ENCODE assay signal across 13 cellular contexts in genomic region chr3:71121429-71122167, GRCh38.
DNase-seq lines count a peak whose midpoint lies in the region; ATAC-seq and TF ChIP-seq lines count a peak whose summit lies in the region.
"Had no signal": no experiment of that assay in that cellular context is flagged by ENCODE, and none has a peak within 500 bp of the region (broad histone marks: within the 10 kb centered on the region; RNA-seq: fewer than 3 reads in every experiment).

No MANE protein-coding gene starts in this region.

- peaks cover 0 to 54% of the 10 kb centered on the region in 2 donors for H3K4me1 ChIP-seq in right atrium auricular region
- H3K4me1 ChIP-seq in aorta (ENCODE audit: control insufficient read depth in 1 of 2, insufficient read depth in 2 of 2, low read length in 2 of 2), result peaks cover 14 to 17% of the 10 kb centered on the region in 2 donors

- no peaks in the 10 kb centered on the region for H3K9me3 Mint-ChIP-seq in activated T-helper 17 cell treated with anti-CD3 and anti-CD28 coated beads, Interleukin-2, amount 50 U/mL, for 72 hours
- no peaks in the 10 kb centered on the region for H3K9me3 Mint-ChIP-seq in progenitor cell of endocrine pancreas (ENCODE audit: low read depth)

- WGBS in aorta, 2 donors, result 4 to 6% methylated on average over 3 of the region's 3 CpGs

- H3K36me3 Mint-ChIP-seq in activated T-helper 17 cell treated with anti-CD3 and anti-CD28 coated beads, Interleukin-2, amount 50 U/mL, for 72 hours (ENCODE audit: low read depth), result peaks cover 88% of the 10 kb centered on the region
- peaks cover 7% of the 10 kb centered on the region for H3K36me3 Mint-ChIP-seq in progenitor cell of endocrine pancreas (ENCODE audit: insufficient read depth)

- H3K9me3 ChIP-seq in right atrium auricular region, result no peaks in the 10 kb centered on the region
- H3K9me3 ChIP-seq in aorta (ENCODE audit: control insufficient read depth, low read length), result no peaks in the 10 kb centered on the region
- H3K9me3 ChIP-seq: body of pancreas, neutrophil had no signal

- H3K27ac ChIP-seq in right atrium auricular region (no peak overlapping the region), aorta (ENCODE audit: low read depth in 1 of 2, low read length in 2 of 2) (peak overlapping the region in 1 of 2 donors; percentile 63)
- H3K27ac ChIP-seq: neutrophil had no signal

- in situ Hi-C loops in GM13976 (cut with MboI; ENCODE audit: low sequenced_read_pairs, unreplicated experiment), result no loop called here

- ATAC-seq in left ventricle myocardium superior (peak; percentile 72), aorta (ENCODE audit: low FRiP score) (peak; percentile 34)
- ATAC-seq in activated T-helper 17 cell treated with anti-CD3 and anti-CD28 coated beads, Interleukin-2, amount 50 U/mL, for 72 hours (replicated peaks), result peak; percentile 42
- ATAC-seq: body of pancreas had no signal

- intact Hi-C loops in left ventricle myocardium superior (cut with micrococcal nuclease), result loop anchor here (10.0 kb wide), 1 partner anchor 463 kb away; the partner anchor contains the start of gene FOXP1
- intact Hi-C loops in aorta (cut with DNase I), result loop anchor here in 1 of 2 donors (5.0 to 10.0 kb wide), 2 partner anchors 54 to 383 kb away; no protein-coding TSS in a partner anchor

- peak; percentile 31 for DNase-seq in left ventricle myocardium superior
- no peak for DNase-seq in right atrium auricular region (ENCODE audit: low spot score)
- peak; percentile 28 for DNase-seq in kidney glomerular epithelial cell (lab: John Stamatoyannopoulos, UW)
- no peak for DNase-seq in aorta
- DNase-seq in NCI-H82 (lab: John Stamatoyannopoulos, UW), result no peak
- DNase-seq in GM13976 (ENCODE audit: low spot score), result no peak
- no peak for DNase-seq in progenitor cell of endocrine pancreas (ENCODE audit: low spot score, unreplicated experiment)
- DNase-seq: mesenchymal stem cell, NCI-H1436 treated with DMSO at 0.1 percent for 48 hours, OCI-M1 had no signal

- H3K36me3 ChIP-seq in right atrium auricular region (no peaks in the 10 kb centered on the region), aorta (ENCODE audit: control insufficient read depth in 1 of 2, insufficient read depth in 2 of 2, low read length in 1 of 2) (no peaks in the 10 kb centered on the region)
- H3K36me3 ChIP-seq: neutrophil had no signal

- H3K27me3 ChIP-seq in right atrium auricular region, result no peaks in the 10 kb centered on the region
- H3K27me3 ChIP-seq in aorta (ENCODE audit: control insufficient read depth in 1 of 2, insufficient read depth in 2 of 2, low read length in 1 of 2), result no peaks in the 10 kb centered on the region
- H3K27me3 ChIP-seq: body of pancreas, neutrophil had no signal

- H3K4me3 ChIP-seq in right atrium auricular region (no peak overlapping the region), aorta (ENCODE audit: low read length in 2 of 2) (no peak overlapping the region)
- H3K4me3 ChIP-seq: body of pancreas had no signal

- no peak for TF ChIP-seq CTCF in right atrium auricular region (IDR thresholded peaks at IDR 0.05)
- no peak for TF ChIP-seq CTCF in GM13976 (IDR thresholded peaks at IDR 0.05; ENCODE audit: borderline replicate concordance, control extremely low read depth, extremely low read depth, insufficient read depth, missing control alignments)
- TF ChIP-seq CTCF in progenitor cell of endocrine pancreas (IDR thresholded peaks at IDR 0.05; ENCODE audit: unreplicated experiment), result no peak

- H3K27me3 Mint-ChIP-seq in activated T-helper 17 cell treated with anti-CD3 and anti-CD28 coated beads, Interleukin-2, amount 50 U/mL, for 72 hours, result no peaks in the 10 kb centered on the region
- H3K27me3 Mint-ChIP-seq in progenitor cell of endocrine pancreas, result no peaks in the 10 kb centered on the region

- H3K4me1 Mint-ChIP-seq in activated T-helper 17 cell treated with anti-CD3 and anti-CD28 coated beads, Interleukin-2, amount 50 U/mL, for 72 hours, result peaks cover 78% of the 10 kb centered on the region
- H3K4me1 Mint-ChIP-seq in progenitor cell of endocrine pancreas (ENCODE audit: low read depth), result peaks cover 33% of the 10 kb centered on the region

- H3K4me3 Mint-ChIP-seq in activated T-helper 17 cell treated with anti-CD3 and anti-CD28 coated beads, Interleukin-2, amount 50 U/mL, for 72 hours, result peak overlapping the region; percentile 55
- H3K4me3 Mint-ChIP-seq in progenitor cell of endocrine pancreas (ENCODE audit: low read depth), result no peak overlapping the region

- H3K27ac Mint-ChIP-seq in activated T-helper 17 cell treated with anti-CD3 and anti-CD28 coated beads, Interleukin-2, amount 50 U/mL, for 72 hours, result peak overlapping the region; percentile 21
- H3K27ac Mint-ChIP-seq in progenitor cell of endocrine pancreas, result no peak overlapping the region

Comparison
In these comparisons a context has a peak if more than half of its experiments do, and no peak if none do; other contexts are left out.
1. DNase-seq: peak in left ventricle myocardium superior (single experiment) and kidney glomerular epithelial cell (single experiment); none in right atrium auricular region (single experiment), aorta (0 of 2), NCI-H82 (single experiment), GM13976 (single experiment) and progenitor cell of endocrine pancreas (single experiment).
2. Peak in every context shown above with its lines, with median percentiles within 50 percentile points of each other: ATAC-seq.